Comparison of ENCODE assay signal across 8 cellular contexts in genomic region chr16:5098221-5099159, GRCh38. TPM values are rescaled to one million over a fixed set of nuclear protein-coding genes. Genes with fewer than 3 reads are reported as not detected.
DNase-seq lines count a peak whose midpoint lies in the region; ATAC-seq and TF ChIP-seq lines count a peak whose summit lies in the region.
"Not testable (repeated sequence)": the region's sequence is repeated elsewhere in the genome, so short reads cannot be mapped to it uniquely, and the experiment has no call there.

No MANE protein-coding gene starts in this region.

- H3K79me1 ChIP-seq in trophoblast cell (ENCODE audit: low read length): not testable (repeated sequence)

- H3K9me3 ChIP-seq in breast epithelium; hepatocyte (ENCODE audit: low read depth); trophoblast cell (ENCODE audit: insufficient read depth, low read depth, low read length); stomach smooth muscle (ENCODE audit: control insufficient read depth in 2 of 2, low read length in 2 of 2): not testable (repeated sequence)

- not testable (repeated sequence) for H3K4me1 ChIP-seq in breast epithelium; trophoblast cell (ENCODE audit: control insufficient read depth in 1 of 2, insufficient read depth in 2 of 2, low read length in 2 of 2); stomach smooth muscle (ENCODE audit: control insufficient read depth, insufficient read depth, low read length)
- peaks cover 11% of the 10 kb centered on the region for H3K4me1 ChIP-seq in hepatocyte (ENCODE audit: insufficient read depth)

- ATAC-seq in HG03025 (IDR thresholded peaks at IDR 0.05; ENCODE audit: low FRiP score, unreplicated experiment): peak; percentile 63

- H4K20me1 ChIP-seq in hepatocyte (ENCODE audit: insufficient read depth, poor library complexity, severe bottlenecking): not testable (repeated sequence)

- H4K91ac ChIP-seq in trophoblast cell (ENCODE audit: low read depth, low read length): not testable (repeated sequence)

- H3K4me3 ChIP-seq in breast epithelium: peak overlapping the region; percentile 65 to 89 (median 68)
- H3K4me3 ChIP-seq in hepatocyte: peak overlapping the region; percentile 48
- peak overlapping the region; percentile 78 for H3K4me3 ChIP-seq in trophoblast cell (ENCODE audit: low read depth, low read length)
- H3K4me3 ChIP-seq in stomach smooth muscle (ENCODE audit: low read length in 2 of 2): peak overlapping the region; percentile 57 to 74

- DNase-seq in ELR (ENCODE audit: low read depth): peak; percentile 52
- DNase-seq in NCI-H2171 treated with DMSO at 0.1 percent for 48 hours (lab: John Stamatoyannopoulos, UW): peak; percentile 57
- peak; percentile 46 to 56 for DNase-seq in activated CD4-positive, alpha-beta T cell treated with anti-CD3 and anti-CD28 coated beads for 24 hours (ENCODE audit: low read depth in 2 of 2)
- peak; percentile 70 to 79 for DNase-seq in breast epithelium (ENCODE audit: low spot score in 2 of 2)
- DNase-seq in hepatocyte (ENCODE audit: low spot score): peak; percentile 82
- DNase-seq in trophoblast cell: peak in 1 of 2 donors; percentile 30

- TF ChIP-seq CTCF in breast epithelium (IDR thresholded peaks at IDR 0.05); hepatocyte (IDR thresholded peaks at IDR 0.05; ENCODE audit: poor library complexity): not testable (repeated sequence)

- not testable (repeated sequence) for H3K23ac ChIP-seq in trophoblast cell (ENCODE audit: low read length)

- not testable (repeated sequence) for H3K27me3 ChIP-seq in breast epithelium; hepatocyte; trophoblast cell (ENCODE audit: insufficient read depth, low read length); stomach smooth muscle (ENCODE audit: control insufficient read depth in 1 of 2, insufficient read depth in 2 of 2, low read length in 2 of 2)

- H3K36me3 ChIP-seq in breast epithelium; hepatocyte (replicated peaks; ENCODE audit: insufficient read depth, low read depth); trophoblast cell (ENCODE audit: control insufficient read depth in 1 of 2, insufficient read depth in 2 of 2, low read length in 2 of 2); stomach smooth muscle (ENCODE audit: control insufficient read depth in 2 of 2, insufficient read depth in 2 of 2, low read length in 2 of 2): not testable (repeated sequence)

- not testable (repeated sequence) for H3K4ac ChIP-seq in trophoblast cell (ENCODE audit: low read depth, low read length)

- H3K9ac ChIP-seq in trophoblast cell (ENCODE audit: low read length): not testable (repeated sequence)
- peak overlapping the region; percentile 62 to 68 for H3K9ac ChIP-seq in stomach smooth muscle (ENCODE audit: low read length in 2 of 2)

- 2% methylated on average over 30 of the region's 67 CpGs for WGBS in hepatocyte (ENCODE audit: low lambda C conversion rate, missing lambda C conversion rate)
- no CpG with 5 or more reads among the region's 67 CpGs for WGBS in trophoblast cell (ENCODE audit: extremely low coverage, insufficient coverage, insufficient read length)

- H4K12ac ChIP-seq in trophoblast cell (ENCODE audit: low read depth, low read length): not testable (repeated sequence)

- intact Hi-C loops in breast epithelium (cut with DNase I; ENCODE audit: low total_unique reads): not testable (repeated sequence)

- not testable (repeated sequence) for H2BK120ac ChIP-seq in trophoblast cell (ENCODE audit: insufficient read depth, low read length, poor library complexity)

- not testable (repeated sequence) for H4K8ac ChIP-seq in trophoblast cell (ENCODE audit: low read depth, low read length)

- not testable (repeated sequence) for TF ChIP-seq POLR2A in breast epithelium (IDR thresholded peaks at IDR 0.05)

- H3K4me2 ChIP-seq in hepatocyte (peak overlapping the region; percentile 95), trophoblast cell (ENCODE audit: low read length) (peak overlapping the region; percentile 84)

- H3K79me2 ChIP-seq in hepatocyte; trophoblast cell (ENCODE audit: control insufficient read depth, insufficient read depth, low read length, poor library complexity): not testable (repeated sequence)

- H3K27ac ChIP-seq in breast epithelium (peak overlapping the region; percentile 86 to 91), hepatocyte (peak overlapping the region; percentile 96), trophoblast cell (ENCODE audit: low read depth, low read length) (peak overlapping the region; percentile 41), stomach smooth muscle (ENCODE audit: low read length) (peak overlapping the region; percentile 76)

- not testable (repeated sequence) for H2AK5ac ChIP-seq in trophoblast cell (ENCODE audit: low read length)

- not testable (repeated sequence) for H3K14ac ChIP-seq in trophoblast cell (ENCODE audit: low read length)

- H3K18ac ChIP-seq in trophoblast cell (ENCODE audit: low read length): not testable (repeated sequence)

- H3K9me2 ChIP-seq in hepatocyte (replicated peaks; ENCODE audit: insufficient read depth): not testable (repeated sequence)

- H2BK5ac ChIP-seq in trophoblast cell (ENCODE audit: low read depth, low read length, poor library complexity): peak overlapping the region; percentile 14

- H2AFZ ChIP-seq in hepatocyte (peak overlapping the region; percentile 84), trophoblast cell (ENCODE audit: insufficient read depth, low read length, poor library complexity) (peak overlapping the region; percentile 7)

- H2BK12ac ChIP-seq in trophoblast cell (ENCODE audit: low read length): not testable (repeated sequence)

RNA-seq across cellular contexts. Expression of gene EEF2KMT, which starts 0.9 kb away (rescaled TPM):
- total RNA-seq in breast epithelium (10 to 100 TPM in 2 of 3 donors, 1 to 10 TPM in 1; 9.4 to 10.2 (median 10.2) TPM), hepatocyte (5.8 and 16.5 TPM in 2 replicates)
- polyA plus RNA-seq in hepatocyte: 16.1 and 16.7 TPM in 2 replicates
- 4.8 and 5.0 TPM in 2 replicates for polyA plus RNA-seq in trophoblast cell (2013)

RNA-seq across cellular contexts. Expression of gene ALG1, which starts 26.8 kb away (rescaled TPM):
- 10 to 100 TPM; 14.4 to 21.2 (median 16.7) TPM for total RNA-seq in breast epithelium
- total RNA-seq in hepatocyte: 37.9 and 63.6 TPM in 2 replicates
- 45.5 and 51.9 TPM in 2 replicates for polyA plus RNA-seq in hepatocyte
- 12.7 and 12.8 TPM in 2 replicates for polyA plus RNA-seq in trophoblast cell (2013)

RNA-seq across cellular contexts. Expression of gene C16orf89, which starts 32.7 kb away (rescaled TPM):
- total RNA-seq in breast epithelium (10 to 100 TPM in 1 of 3 donors, 1 to 10 TPM in 2; 5.1 to 10.2 (median 6.4) TPM), hepatocyte (1.1 and 4.5 TPM in 2 replicates)
- 2.0 and 3.8 TPM in 2 replicates for polyA plus RNA-seq in hepatocyte
- polyA plus RNA-seq in trophoblast cell (2013): not detected in 2 replicates

Comparison
In these comparisons a context has a peak if more than half of its experiments do, and no peak if none do; other contexts are left out.
1. H3K27ac ChIP-seq: peak in every context shown above with its lines; median percentile 96 in hepatocyte; 88 in breast epithelium; 76 in stomach smooth muscle; 41 in trophoblast cell.